1 cellular context compared by ENCODE assay signal in the genomic region with DNA sequence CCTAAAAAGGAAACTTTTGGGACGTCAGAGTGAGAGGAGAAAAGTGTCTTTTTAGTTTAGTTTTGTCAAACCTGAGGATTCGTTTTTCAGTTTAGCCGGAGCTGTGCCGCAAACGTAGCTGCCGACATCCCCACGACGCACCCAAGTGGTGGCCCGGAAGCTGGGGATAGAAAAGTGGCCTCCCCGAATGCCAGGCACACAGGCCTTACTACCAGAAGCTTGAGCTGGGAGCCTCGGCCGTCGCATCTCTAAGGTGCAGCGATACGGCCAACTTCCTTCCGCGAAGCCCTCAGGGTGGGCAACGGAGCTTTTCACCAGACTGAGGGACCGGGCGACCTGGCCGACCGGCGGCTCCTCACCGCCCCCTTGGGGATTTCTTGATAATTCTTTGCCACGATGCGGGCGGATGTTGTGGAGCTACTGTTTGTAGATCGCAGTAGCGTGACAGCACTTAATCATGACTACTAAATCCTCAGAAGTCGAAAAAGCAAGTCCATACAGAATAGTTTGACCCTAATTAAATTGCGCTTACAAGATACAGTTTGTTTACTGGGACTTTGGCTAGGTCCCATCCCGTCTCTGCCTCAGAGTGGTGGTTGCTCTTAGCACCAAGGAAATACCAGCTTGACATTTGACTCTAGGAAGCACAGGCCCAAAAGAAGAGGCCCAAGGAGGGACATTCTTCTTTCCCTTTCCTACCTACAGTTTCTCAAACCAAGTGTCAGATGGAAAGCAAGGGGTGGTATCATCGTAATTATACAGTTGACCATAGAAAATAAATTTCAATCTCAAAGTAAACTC.
TF ChIP-seq lines count a peak whose summit lies in the region.

No MANE protein-coding gene starts in this region.

TF ChIP-seq in GM23338, 12 proteins besides CTCF, POLR2A, EP300 and RAD21 (continued from another document):
- TF ChIP-seq ZNF114 (CRISPR knock-in tag; IDR thresholded peaks at IDR 0.05) (no peak), ETS1 (IDR thresholded peaks at IDR 0.05) (no peak), CREB1 (CRISPR knock-in tag; IDR thresholded peaks at IDR 0.05; ENCODE audit: low read depth) (no peak), EZH2phosphoT487 (IDR thresholded peaks at IDR 0.05; ENCODE audit: unreplicated experiment) (no peak), JUNB (IDR thresholded peaks at IDR 0.05; ENCODE audit: unreplicated experiment) (no peak), REST (IDR thresholded peaks at IDR 0.05; ENCODE audit: unreplicated experiment) (no peak), NANOG (IDR thresholded peaks at IDR 0.05; ENCODE audit: borderline replicate concordance) (no peak), ZNF462 (CRISPR knock-in tag; IDR thresholded peaks at IDR 0.05) (no peak), ZNF331 (CRISPR knock-in tag; IDR thresholded peaks at IDR 0.05; ENCODE audit: low read depth) (no peak), EZH2 (IDR thresholded peaks at IDR 0.05; ENCODE audit: low read depth, unreplicated experiment) (no peak)
